ENCODE assay signal across 8 cellular contexts in genomic region chr11:3849297-3849874, GRCh38. TPM values are rescaled to one million over a fixed set of nuclear protein-coding genes. Genes with fewer than 3 reads are reported as not detected.
DNase-seq lines count a peak whose midpoint lies in the region; ATAC-seq and TF ChIP-seq lines count a peak whose summit lies in the region.

No MANE protein-coding gene starts in this region.

- H3K9ac ChIP-seq in adipocyte (ENCODE audit: low read length), result no peak overlapping the region

- no peak overlapping the region for H2AFZ ChIP-seq in hepatocyte

- H3K27me3 ChIP-seq in adipocyte (replicated peaks; ENCODE audit: control insufficient read depth, insufficient read depth, low read length), result no peaks in the 10 kb centered on the region
- no peaks in the 10 kb centered on the region for H3K27me3 ChIP-seq in hepatocyte
- H3K27me3 ChIP-seq in stomach, result no peaks in the 10 kb centered on the region

- 72% methylated on average over 10 of the region's 10 CpGs for WGBS in hepatocyte (ENCODE audit: low lambda C conversion rate, missing lambda C conversion rate)
- 64 to 71% (median 67%) methylated on average over 10 of the region's 10 CpGs for WGBS in stomach, 5 donors

- no peak for ATAC-seq in HG03469 (IDR thresholded peaks at IDR 0.05; ENCODE audit: unreplicated experiment)

- DNase-seq in Caki2 (ENCODE audit: low read depth), result peak; percentile 39
- DNase-seq in H4 (ENCODE audit: low spot score), result peak; percentile 27
- peak; percentile 53 for DNase-seq in NOMO-1 treated with DMSO at 0.1 percent for 48 hours (lab: John Stamatoyannopoulos, UW; ENCODE audit: unreplicated experiment)
- peak; percentile 86 for DNase-seq in adipocyte (ENCODE audit: low read depth)
- DNase-seq in hepatocyte (ENCODE audit: low spot score), result peak; percentile 63
- DNase-seq in stomach, result no peak
- no peak for DNase-seq in stimulated activated CD4-positive, alpha-beta T cell treated with anti-CD3 and anti-CD28 coated beads, Interleukin-1b, Interleukin-23, amount 100 ng/mL, for 48 hours

- TF ChIP-seq CTCF in hepatocyte (IDR thresholded peaks at IDR 0.05; ENCODE audit: poor library complexity) (peak; percentile 77), stomach (IDR thresholded peaks at IDR 0.05) (peak in 5 of 7 experiments; percentile 42 to 72 (median 49))

- H3K79me2 ChIP-seq in hepatocyte, result no peaks in the 10 kb centered on the region

- no peak for TF ChIP-seq EP300 in stomach (IDR thresholded peaks at IDR 0.05)

- no peak for TF ChIP-seq POLR2A in stomach (IDR thresholded peaks at IDR 0.05)

- intact Hi-C loops in stomach (cut with DNase I; ENCODE audit: low total_unique reads), result no loop called here

- no peak overlapping the region for H3K4me2 ChIP-seq in hepatocyte

- in situ Hi-C loops in Caki2 (cut with HindIII; ENCODE audit: low pct_unique_long_range_greater_than_20kb, low sequenced_read_pairs), result no loop called here

- H3K4me1 ChIP-seq in adipocyte (ENCODE audit: control insufficient read depth, insufficient read depth, low read length), result peaks cover 10% of the 10 kb centered on the region
- peaks cover 1% of the 10 kb centered on the region for H3K4me1 ChIP-seq in hepatocyte (ENCODE audit: insufficient read depth)
- H3K4me1 ChIP-seq in stomach, result peaks cover 3 to 8% (median 5%) of the 10 kb centered on the region in 4 donors

- H3K9me2 ChIP-seq in hepatocyte (replicated peaks; ENCODE audit: insufficient read depth), result no peaks in the 10 kb centered on the region

- H3K9me3 ChIP-seq in adipocyte (ENCODE audit: control insufficient read depth, low read length) (no peaks in the 10 kb centered on the region), hepatocyte (ENCODE audit: low read depth) (no peaks in the 10 kb centered on the region), stomach (no peaks in the 10 kb centered on the region)

- H3K4me3 ChIP-seq in adipocyte (ENCODE audit: low read length) (no peak overlapping the region), hepatocyte (no peak overlapping the region), stomach (no peak overlapping the region)

- H3K36me3 ChIP-seq in adipocyte (ENCODE audit: control insufficient read depth, insufficient read depth, low read length, severe bottlenecking), result no peaks in the 10 kb centered on the region
- H3K36me3 ChIP-seq in hepatocyte (replicated peaks; ENCODE audit: insufficient read depth, low read depth), result no peaks in the 10 kb centered on the region
- H3K36me3 ChIP-seq in stomach, result no peaks in the 10 kb centered on the region

- H3K27ac ChIP-seq in hepatocyte (no peak overlapping the region), stomach (no peak overlapping the region)

- no peaks in the 10 kb centered on the region for H4K20me1 ChIP-seq in hepatocyte (ENCODE audit: insufficient read depth, poor library complexity, severe bottlenecking)

RNA-seq across cellular contexts. Expression of gene STIM1, which starts 6.1 kb away (rescaled TPM):
- total RNA-seq in Caki2 (2014; rRNA removed; shearing (Covaris generic); ENCODE audit: low replicate concordance), result 36.1 and 45.5 TPM in 2 replicates
- total RNA-seq in H4 (2014; rRNA removed; shearing (Covaris generic)), result 22.1 and 22.7 TPM in 2 replicates
- 19.6 and 20.1 TPM in 2 replicates for total RNA-seq in hepatocyte
- polyA plus RNA-seq in hepatocyte, result 14.7 and 18.5 TPM in 2 replicates
- 10 to 100 TPM; 21.4 to 70.7 (median 49.8) TPM for total RNA-seq in stomach
- 10 to 100 TPM in 1 of 3 donors, 1 to 10 TPM in 2; 8.7 to 17.1 (median 9.8) TPM for polyA plus RNA-seq in stomach

RNA-seq across cellular contexts. Expression of gene RHOG, which starts 8.6 kb away (rescaled TPM):
- 7.1 and 9.3 TPM in 2 replicates for total RNA-seq in Caki2 (2014; rRNA removed; shearing (Covaris generic); ENCODE audit: low replicate concordance)
- total RNA-seq in H4 (2014; rRNA removed; shearing (Covaris generic)), result 37.4 and 62.5 TPM in 2 replicates
- total RNA-seq in hepatocyte, result 18.0 and 18.4 TPM in 2 replicates
- polyA plus RNA-seq in hepatocyte, result 36.9 and 44.4 TPM in 2 replicates
- total RNA-seq in stomach, result 100 to 1,000 TPM in 1 of 5 donors, 10 to 100 TPM in 3, 1 to 10 TPM in 1; 5.9 to 101 (median 26.7) TPM
- 10 to 100 TPM; 39.8 to 55.5 (median 50.9) TPM for polyA plus RNA-seq in stomach

RNA-seq across cellular contexts. Expression of gene PGAP2, which starts 41.0 kb away (rescaled TPM):
- total RNA-seq in Caki2 (2014; rRNA removed; shearing (Covaris generic); ENCODE audit: low replicate concordance), result 26.6 and 28.4 TPM in 2 replicates
- total RNA-seq in H4 (2014; rRNA removed; shearing (Covaris generic)), result 8.2 and 14.0 TPM in 2 replicates
- total RNA-seq in hepatocyte (19.0 and 20.3 TPM in 2 replicates), stomach (10 to 100 TPM in 4 of 5 donors, 1 to 10 TPM in 1; 4.7 to 18.3 (median 13.6) TPM)
- polyA plus RNA-seq in hepatocyte (35.5 and 37.6 TPM in 2 replicates), stomach (10 to 100 TPM in 2 of 3 donors, 1 to 10 TPM in 1; 8.7 to 23.8 (median 11.8) TPM)

RNA-seq across cellular contexts. Expression of gene NUP98, which starts 52.0 kb away (rescaled TPM):
- 79.6 and 89.6 TPM in 2 replicates for total RNA-seq in Caki2 (2014; rRNA removed; shearing (Covaris generic); ENCODE audit: low replicate concordance)
- total RNA-seq in H4 (2014; rRNA removed; shearing (Covaris generic)), result 93.9 and 101 TPM in 2 replicates
- 81.4 and 95.9 TPM in 2 replicates for total RNA-seq in hepatocyte
- polyA plus RNA-seq in hepatocyte, result 22.7 and 23.6 TPM in 2 replicates
- 100 to 1,000 TPM in 1 of 5 donors, 10 to 100 TPM in 4; 43.3 to 132 (median 74.3) TPM for total RNA-seq in stomach
- polyA plus RNA-seq in stomach, result 10 to 100 TPM; 16.2 to 17.6 (median 16.6) TPM

Comparison
In these comparisons a context has a peak if more than half of its experiments do, and no peak if none do; other contexts are left out.
1. DNase-seq: peak in Caki2 (single experiment), H4 (single experiment), NOMO-1 treated with DMSO at 0.1 percent for 48 hours (single experiment), adipocyte (single experiment) and hepatocyte (single experiment); none in stomach (single experiment) and stimulated activated CD4-positive, alpha-beta T cell treated with anti-CD3 and anti-CD28 coated beads, Interleukin-1b, Interleukin-23, amount 100 ng/mL, for 48 hours (single experiment).